ENCODE assay signal across 34 cellular contexts in genomic region chr6:101784094-101784493, GRCh38.
"Had no signal": no experiment of that assay in that cellular context is flagged by ENCODE, and none has a peak within 500 bp of the region (broad histone marks: within the 10 kb centered on the region; RNA-seq: fewer than 3 reads in every experiment).

No MANE protein-coding gene starts in this region.

- DNase-seq: activated B cell treated with CpG ODN at 0.5 μM for 24 hours; activated CD4-positive, alpha-beta memory T cell treated with anti-CD3 and anti-CD28 coated beads for 36 hours; activated CD4-positive, alpha-beta T cell treated with anti-CD3 and anti-CD28 coated beads for 4 hours; activated CD4-positive, alpha-beta T cell treated with anti-CD3 and anti-CD28 coated beads, Interleukin-2, amount 10 ng/mL, durations not matched to agents 24 days and 14 days; activated CD4-positive, alpha-beta T cell treated with anti-CD3 and anti-CD28 coated beads, Interleukin-2, amount 50 U/mL, for 1 hour; activated CD4-positive, alpha-beta T cell treated with anti-CD3 and anti-CD28 coated beads, Interleukin-2, amount 50 U/mL, for 4 hours; activated CD4-positive, CD25-positive, alpha-beta regulatory T cell treated with anti-CD3 and anti-CD28 coated beads, Interleukin-2, amount 50 U/mL, for 72 hours; activated CD8-positive, alpha-beta memory T cell treated with anti-CD3 and anti-CD28 coated beads, Interleukin-2, amount 50 U/mL, for 4 hours; activated CD8-positive, alpha-beta T cell treated with anti-CD3 and anti-CD28 coated beads for 36 hours; activated effector memory CD4-positive, alpha-beta T cell treated with anti-CD3 and anti-CD28 coated beads, Interleukin-2, amount 50 U/mL, for 16 hours; activated gamma-delta T cell treated with Interleukin-2 at 50 U/mL for 16 hours; activated naive CD4-positive, alpha-beta T cell; activated naive CD4-positive, alpha-beta T cell treated with anti-CD3 and anti-CD28 coated beads for 36 hours; activated naive CD4-positive, alpha-beta T cell treated with anti-CD3 and anti-CD28 coated beads, Interleukin-2, amount 50 U/mL, for 16 hours; activated naive CD8-positive, alpha-beta T cell treated with anti-CD3 and anti-CD28 coated beads for 36 hours; activated T-cell treated with anti-CD3 and anti-CD28 coated beads for 4 hours; activated T-cell treated with anti-CD3 and anti-CD28 coated beads, Interleukin-2, amount 50 U/mL, for 1 hour; activated T-cell treated with anti-CD3 and anti-CD28 coated beads, Interleukin-2, amount 50 U/mL, for 4 hours; activated T-cell treated with anti-CD3 and anti-CD28 coated beads, Interleukin-2, amount 50 U/mL, for 72 hours; adrenal gland; amniotic stem cell; aorta; body of pancreas; central memory CD4-positive, alpha-beta T cell; T-helper 1 cell; T-helper 2 cell; T-helper 9 cell had no signal

- H3K36me3 ChIP-seq: adrenal gland, cardiac muscle cell had no signal

- H3K4me3 ChIP-seq: adrenal gland, body of pancreas, cardiac muscle cell had no signal

- ATAC-seq: activated CD8-positive, alpha-beta T cell treated with anti-CD3 and anti-CD28 coated beads for 36 hours; activated naive CD4-positive, alpha-beta T cell treated with anti-CD3 and anti-CD28 coated beads, Interleukin-2, amount 50 U/mL, for 72 hours; activated T-cell treated with anti-CD3 and anti-CD28 coated beads, Interleukin-2, amount 50 U/mL, for 4 hours; activated T-cell treated with anti-CD3 and anti-CD28 coated beads, Interleukin-2, amount 50 U/mL, for 72 hours; activated T-helper 17 cell treated with anti-CD3 and anti-CD28 coated beads, Interleukin-2, amount 50 U/mL, for 72 hours; body of pancreas had no signal

- H3K4me3 Mint-ChIP-seq: activated B cell treated with CpG ODN at 0.5 μM for 24 hours; activated CD4-positive, alpha-beta memory T cell treated with anti-CD3 and anti-CD28 coated beads for 36 hours; activated CD4-positive, alpha-beta T cell treated with anti-CD3 and anti-CD28 coated beads, Interleukin-2, amount 10 ng/mL, durations not matched to agents 24 days and 14 days; activated CD8-positive, alpha-beta T cell treated with anti-CD3 and anti-CD28 coated beads for 36 hours; activated naive CD4-positive, alpha-beta T cell treated with anti-CD3 and anti-CD28 coated beads for 36 hours; activated naive CD8-positive, alpha-beta T cell treated with anti-CD3 and anti-CD28 coated beads for 36 hours; activated T-cell treated with anti-CD3 and anti-CD28 coated beads, Interleukin-2, amount 50 U/mL, for 4 hours; activated T-cell treated with anti-CD3 and anti-CD28 coated beads, Interleukin-2, amount 50 U/mL, for 72 hours; activated T-helper 1 cell treated with anti-CD3 and anti-CD28 coated beads, Interleukin-12 subunit alpha, Interleukin-12 subunit beta, Interleukin-2, Interleukin-4 antibody, amounts not matched to agents 30 ng/mL and 10 ng/mL and 1 ng/mL, durations not matched to agents 14 hours and 24 hours and 36 hours; activated T-helper 17 cell treated with anti-CD3 and anti-CD28 coated beads, Interleukin-2, amount 50 U/mL, for 72 hours; T-helper 1 cell treated with Interleukin-12 subunit alpha and Interleukin-12 subunit beta and Interleukin-4 antibody, amounts not matched to agents 30 μg/mL and 1 μg/mL, for 36 hours; T-helper 2 cell treated with Interferon-gamma antibody and Interleukin-4, amounts not matched to agents 5 μg/mL and 100 μg/mL, for 36 hours had no signal

- H3K4me1 Mint-ChIP-seq: activated B cell treated with CpG ODN at 0.5 μM for 24 hours; activated CD4-positive, alpha-beta T cell treated with anti-CD3 and anti-CD28 coated beads, Interleukin-2, amount 10 ng/mL, durations not matched to agents 24 days and 14 days; activated naive CD8-positive, alpha-beta T cell treated with anti-CD3 and anti-CD28 coated beads for 36 hours; activated T-helper 17 cell treated with anti-CD3 and anti-CD28 coated beads, Interleukin-2, amount 50 U/mL, for 72 hours had no signal

- H3K27me3 Mint-ChIP-seq: activated B cell treated with CpG ODN at 0.5 μM for 24 hours; activated CD4-positive, alpha-beta memory T cell treated with anti-CD3 and anti-CD28 coated beads for 36 hours; activated CD4-positive, alpha-beta T cell treated with anti-CD3 and anti-CD28 coated beads, Interleukin-2, amount 10 ng/mL, durations not matched to agents 24 days and 14 days; activated CD8-positive, alpha-beta T cell treated with anti-CD3 and anti-CD28 coated beads for 36 hours; activated naive CD8-positive, alpha-beta T cell treated with anti-CD3 and anti-CD28 coated beads for 36 hours; activated T-helper 17 cell treated with anti-CD3 and anti-CD28 coated beads, Interleukin-2, amount 50 U/mL, for 72 hours had no signal

- H3K27ac ChIP-seq: adrenal gland, body of pancreas, cardiac muscle cell, VCaP had no signal

- H3K9me3 Mint-ChIP-seq: activated CD4-positive, alpha-beta T cell treated with anti-CD3 and anti-CD28 coated beads, Interleukin-2, amount 10 ng/mL, durations not matched to agents 24 days and 14 days; activated T-helper 1 cell treated with anti-CD3 and anti-CD28 coated beads, Interleukin-12 subunit alpha, Interleukin-12 subunit beta, Interleukin-2, Interleukin-4 antibody, amounts not matched to agents 30 ng/mL and 10 ng/mL and 1 ng/mL, durations not matched to agents 14 hours and 24 hours and 36 hours had no signal

- H3K9me3 ChIP-seq: adrenal gland, body of pancreas had no signal

- H3K27ac Mint-ChIP-seq: activated B cell treated with CpG ODN at 0.5 μM for 24 hours; activated CD4-positive, alpha-beta memory T cell treated with anti-CD3 and anti-CD28 coated beads for 36 hours; activated CD4-positive, alpha-beta T cell treated with anti-CD3 and anti-CD28 coated beads, Interleukin-2, amount 10 ng/mL, durations not matched to agents 24 days and 14 days; activated CD8-positive, alpha-beta T cell treated with anti-CD3 and anti-CD28 coated beads for 36 hours; activated naive CD4-positive, alpha-beta T cell treated with anti-CD3 and anti-CD28 coated beads for 36 hours; activated naive CD4-positive, alpha-beta T cell treated with anti-CD3 and anti-CD28 coated beads, Interleukin-2, amount 50 U/mL, for 72 hours; activated naive CD8-positive, alpha-beta T cell treated with anti-CD3 and anti-CD28 coated beads for 36 hours; activated T-cell treated with anti-CD3 and anti-CD28 coated beads, Interleukin-2, amount 50 U/mL, for 72 hours; activated T-helper 1 cell treated with anti-CD3 and anti-CD28 coated beads, Interleukin-12 subunit alpha, Interleukin-12 subunit beta, Interleukin-2, Interleukin-4 antibody, amounts not matched to agents 30 ng/mL and 10 ng/mL and 1 ng/mL, durations not matched to agents 14 hours and 24 hours and 36 hours; activated T-helper 17 cell treated with anti-CD3 and anti-CD28 coated beads, Interleukin-2, amount 50 U/mL, for 72 hours; T-helper 1 cell treated with Interleukin-12 subunit alpha and Interleukin-12 subunit beta and Interleukin-4 antibody, amounts not matched to agents 30 μg/mL and 1 μg/mL, for 36 hours; T-helper 2 cell treated with Interferon-gamma antibody and Interleukin-4, amounts not matched to agents 5 μg/mL and 100 μg/mL, for 36 hours had no signal

- H3K4me1 ChIP-seq: adrenal gland, body of pancreas had no signal

- H3K36me3 Mint-ChIP-seq: activated CD4-positive, alpha-beta memory T cell treated with anti-CD3 and anti-CD28 coated beads for 36 hours; activated naive CD4-positive, alpha-beta T cell treated with anti-CD3 and anti-CD28 coated beads, Interleukin-2, amount 50 U/mL, for 72 hours; activated naive CD8-positive, alpha-beta T cell treated with anti-CD3 and anti-CD28 coated beads for 36 hours had no signal

- H3K27me3 ChIP-seq: adrenal gland, body of pancreas, cardiac muscle cell had no signal
